In genomic region chr19:44737238-44738160, GRCh38 we compare ENCODE assay signal across 1 cellular context.
TF ChIP-seq lines count a peak whose summit lies in the region.

No MANE protein-coding gene starts in this region.

TF ChIP-seq in HCT116, 20 proteins besides CTCF, POLR2A, EP300 and RAD21 (continued from another document):
- TF ChIP-seq REST (IDR thresholded peaks at IDR 0.05; ENCODE audit: low read depth) = no peak
- TF ChIP-seq EGR1 (IDR thresholded peaks at IDR 0.05; ENCODE audit: low read depth) = no peak
- TF ChIP-seq TCF7L2 (IDR thresholded peaks at IDR 0.05; ENCODE audit: borderline replicate concordance, extremely low read depth, insufficient read depth, insufficient read length) = no peak
- no peak for TF ChIP-seq CBX3 (IDR thresholded peaks at IDR 0.05; ENCODE audit: low read depth)
- no peak for TF ChIP-seq ZNF274 (IDR thresholded peaks at IDR 0.05; ENCODE audit: low read depth, low read length)
- TF ChIP-seq ELF1 (IDR thresholded peaks at IDR 0.05; ENCODE audit: borderline replicate concordance, low read depth) = no peak
TF ChIP-seq in HCT116: peak in this region for 0.
